In genomic region chrX:54171527-54171926, GRCh38 we compare ENCODE assay signal across 24 cellular contexts. TPM values are rescaled to one million over a fixed set of nuclear protein-coding genes. Genes with fewer than 3 reads are reported as not detected.
A peak's percentile ranks its signal among the peaks of the same experiment; 100 is the strongest.
DNase-seq lines count a peak whose midpoint lies in the region; ATAC-seq and TF ChIP-seq lines count a peak whose summit lies in the region.
"Had no signal": no experiment of that assay in that cellular context is flagged by ENCODE, and none has a peak within 500 bp of the region (broad histone marks: within the 10 kb centered on the region; RNA-seq: fewer than 3 reads in every experiment).

No MANE protein-coding gene starts in this region.

- DNase-seq in AG09309 (ENCODE audit: low read depth) = peak; percentile 39
- peak; percentile 39 for DNase-seq in GM04504 (ENCODE audit: low read depth)
- DNase-seq in amniotic epithelial cell (ENCODE audit: low read depth) = peak; percentile 10
- DNase-seq in left lobe of liver (ENCODE audit: low spot score) = no peak
- DNase-seq in activated naive CD4-positive, alpha-beta T cell treated with anti-CD3 and anti-CD28 coated beads, Interleukin-2, amount 50 U/mL, for 72 hours (ENCODE audit: low spot score in 2 of 2) = no peak
- DNase-seq in DMS153 (lab: John Stamatoyannopoulos, UW) = no peak
- no peak for DNase-seq in sigmoid colon
- DNase-seq: activated B cell treated with CpG ODN at 0.5 μM for 24 hours; activated CD4-positive, alpha-beta memory T cell treated with anti-CD3 and anti-CD28 coated beads for 36 hours; amygdala; BE2C; Caco-2; dermis blood vessel endothelial cell; DND-41; NCI-H1436; NCI-H2107; NCI-H524; small intestine; stimulated activated CD4-positive, alpha-beta T cell treated with anti-CD3 and anti-CD28 coated beads, Interleukin-2, amount 100 ng/mL, for 24 hours; stimulated activated naive B cell treated with anti-CD40 and anti-IgM and Interleukin-4, amounts not matched to agents 10 μg/mL and 1 μg/mL and 100 μg/mL, for 72 hours had no signal

- no peaks in the 10 kb centered on the region for H3K9me3 ChIP-seq in sigmoid colon
- H3K9me3 ChIP-seq: BE2C, Caco-2, thoracic aorta, vagina had no signal

- H3K36me3 ChIP-seq in sigmoid colon = peaks cover 0 to 5% (median 0%) of the 10 kb centered on the region in 4 donors
- H3K36me3 ChIP-seq: BE2C, cardiac muscle cell, thoracic aorta, vagina had no signal

- H3K4me3 ChIP-seq in AG09309 (ENCODE audit: control insufficient read depth, low read depth, low read length) (no peak overlapping the region), sigmoid colon (no peak overlapping the region)
- H3K4me3 ChIP-seq: cardiac muscle cell, lung, thoracic aorta, vagina had no signal

- no peaks in the 10 kb centered on the region for H3K27me3 ChIP-seq in sigmoid colon
- H3K27me3 ChIP-seq: BE2C, cardiac muscle cell, vagina had no signal

- TF ChIP-seq CTCF in AG09309 (IDR thresholded peaks at IDR 0.05; ENCODE audit: control insufficient read depth, insufficient read depth, low read depth, low read length, missing control alignments) (no peak), sigmoid colon (IDR thresholded peaks at IDR 0.05) (no peak)

- 79 to 89% methylated on average over 3 of the region's 3 CpGs for WGBS in sigmoid colon, 2 donors

- ATAC-seq in left lobe of liver = peak; percentile 22
- no peak for ATAC-seq in activated naive CD4-positive, alpha-beta T cell treated with anti-CD3 and anti-CD28 coated beads, Interleukin-2, amount 50 U/mL, for 72 hours
- ATAC-seq: stimulated activated naive B cell treated with anti-CD40 and anti-IgM and Interleukin-4, amounts not matched to agents 10 μg/mL and 1 μg/mL and 100 μg/mL, for 72 hours had no signal

- intact Hi-C loops in sigmoid colon (cut with DNase I) = no loop called here

- H3K27ac ChIP-seq in sigmoid colon = peak overlapping the region in 1 of 4 donors; percentile 3
- H3K27ac ChIP-seq: cardiac muscle cell, thoracic aorta, vagina had no signal

- TF ChIP-seq EP300 in sigmoid colon (IDR thresholded peaks at IDR 0.05) = no peak

- no peaks in the 10 kb centered on the region for H3K4me1 ChIP-seq in sigmoid colon
- H3K4me1 ChIP-seq: BE2C, Caco-2, vagina had no signal

- no peak for TF ChIP-seq POLR2A in sigmoid colon (IDR thresholded peaks at IDR 0.05)

- no peak overlapping the region for H3K27ac Mint-ChIP-seq in activated naive CD4-positive, alpha-beta T cell treated with anti-CD3 and anti-CD28 coated beads, Interleukin-2, amount 50 U/mL, for 72 hours
- H3K27ac Mint-ChIP-seq: activated B cell treated with CpG ODN at 0.5 μM for 24 hours; stimulated activated naive B cell treated with anti-CD40 and anti-IgM and Interleukin-4, amounts not matched to agents 10 μg/mL and 1 μg/mL and 100 μg/mL, for 72 hours had no signal

- H3K36me3 Mint-ChIP-seq in activated naive CD4-positive, alpha-beta T cell treated with anti-CD3 and anti-CD28 coated beads, Interleukin-2, amount 50 U/mL, for 72 hours = peaks cover 4 to 13% of the 10 kb centered on the region in 2 donors

- no peaks in the 10 kb centered on the region for H3K9me3 Mint-ChIP-seq in activated naive CD4-positive, alpha-beta T cell treated with anti-CD3 and anti-CD28 coated beads, Interleukin-2, amount 50 U/mL, for 72 hours
- H3K9me3 Mint-ChIP-seq: activated B cell treated with CpG ODN at 0.5 μM for 24 hours; activated CD4-positive, alpha-beta memory T cell treated with anti-CD3 and anti-CD28 coated beads for 36 hours; stimulated activated naive B cell treated with anti-CD40 and anti-IgM and Interleukin-4, amounts not matched to agents 10 μg/mL and 1 μg/mL and 100 μg/mL, for 72 hours had no signal

RNA-seq across cellular contexts. Expression of gene FAM120C, which starts 11.5 kb away (rescaled TPM):
- total RNA-seq in left lobe of liver (4.2 TPM), sigmoid colon (1 to 10 TPM; 4.4 to 7.7 (median 6.0) TPM)
- 10 to 100 TPM in 1 of 2 donors, 1 to 10 TPM in 1; 4.7 to 10.4 TPM for total RNA-seq in activated naive CD4-positive, alpha-beta T cell treated with anti-CD3 and anti-CD28 coated beads, Interleukin-2, amount 50 U/mL, for 72 hours
- 1 to 10 TPM in 1 of 3 donors, under 1 TPM in 2; under 0.01 to 2.4 (median 0.23) TPM for polyA plus RNA-seq in sigmoid colon

Comparison
In these comparisons a context has a peak if more than half of its experiments do, and no peak if none do; other contexts are left out.
1. DNase-seq: peak in AG09309 (single experiment), GM04504 (single experiment) and amniotic epithelial cell (single experiment); none in left lobe of liver (single experiment), activated naive CD4-positive, alpha-beta T cell treated with anti-CD3 and anti-CD28 coated beads, Interleukin-2, amount 50 U/mL, for 72 hours (0 of 2), DMS153 (single experiment) and sigmoid colon (single experiment).